Comparison of ENCODE assay signal across 13 cellular contexts in genomic region chr20:22303523-22303922, GRCh38.
A peak's percentile ranks its signal among the peaks of the same experiment; 100 is the strongest.
DNase-seq lines count a peak whose midpoint lies in the region; ATAC-seq and TF ChIP-seq lines count a peak whose summit lies in the region.
"Had no signal": no experiment of that assay in that cellular context is flagged by ENCODE, and none has a peak within 500 bp of the region (broad histone marks: within the 10 kb centered on the region; RNA-seq: fewer than 3 reads in every experiment).

No MANE protein-coding gene starts in this region.

- H3K4me2 ChIP-seq in PC-3 (ENCODE audit: low read length): no peak overlapping the region
- H3K4me2 ChIP-seq in smooth muscle cell: no peak overlapping the region

- no peaks in the 10 kb centered on the region for H3K4me1 Mint-ChIP-seq in CD4-positive, alpha-beta T cell (ENCODE audit: low read depth)
- H3K4me1 Mint-ChIP-seq: CD4-positive, alpha-beta memory T cell had no signal

- CTCF ChIA-PET in AG04449 (lab: Yijun Ruan, JAX) (no interaction called here), PC-3 (lab: Charles Lee) (interaction anchor here (0.7 kb wide), 1 partner anchor 73 kb away, joined by 3 read pairs; no protein-coding TSS in a partner anchor)
- CTCF ChIA-PET in CD4-positive, alpha-beta T cell (lab: Charles Lee): no interaction called here

- no peaks in the 10 kb centered on the region for H3K9me3 ChIP-seq in PC-3 (ENCODE audit: low read length)
- H3K9me3 ChIP-seq in tibial artery: no peaks in the 10 kb centered on the region
- H3K9me3 ChIP-seq in smooth muscle cell (replicated peaks; ENCODE audit: low read depth): no peaks in the 10 kb centered on the region
- no peaks in the 10 kb centered on the region for H3K9me3 ChIP-seq in CD4-positive, alpha-beta T cell (ENCODE audit: control insufficient read depth, low read length)
- H3K9me3 ChIP-seq: stomach had no signal

- H3K27ac Mint-ChIP-seq in CD4-positive, alpha-beta T cell: no peak overlapping the region
- H3K27ac Mint-ChIP-seq: CD4-positive, alpha-beta memory T cell had no signal

- no peaks in the 10 kb centered on the region for H3K36me3 Mint-ChIP-seq in CD4-positive, alpha-beta T cell (ENCODE audit: low read depth)
- H3K36me3 Mint-ChIP-seq: CD4-positive, alpha-beta memory T cell had no signal

- WGBS in smooth muscle cell (ENCODE audit: low lambda C conversion rate): 38% methylated on average over 3 of the region's 3 CpGs

- H3K4me3 ChIP-seq in AG04449 (ENCODE audit: low read depth, low read length) (no peak overlapping the region), PC-3 (ENCODE audit: low read length) (no peak overlapping the region), tibial artery (no peak overlapping the region), smooth muscle cell (no peak overlapping the region)
- H3K4me3 ChIP-seq: coronary artery, stomach had no signal

- peaks cover 56% of the 10 kb centered on the region for H3K27me3 ChIP-seq in PC-3 (ENCODE audit: low read length)
- no peaks in the 10 kb centered on the region for H3K27me3 ChIP-seq in foreskin keratinocyte
- H3K27me3 ChIP-seq in tibial artery: no peaks in the 10 kb centered on the region
- H3K27me3 ChIP-seq in smooth muscle cell (ENCODE audit: low read depth): peaks cover 2% of the 10 kb centered on the region
- H3K27me3 ChIP-seq in CD4-positive, alpha-beta T cell (ENCODE audit: control insufficient read depth, insufficient read depth, low read length): no peaks in the 10 kb centered on the region
- H3K27me3 ChIP-seq: stomach had no signal

- DNase-seq in AG04449 (ENCODE audit: low read depth, low spot score) (no peak), PC-3 (peak; percentile 42), foreskin keratinocyte (no peak), tibial artery (no peak), smooth muscle cell (lab: John Stamatoyannopoulos, UW; ENCODE audit: unreplicated experiment) (no peak)
- no peak for DNase-seq in CD4-positive, alpha-beta T cell
- no peak for DNase-seq in activated CD8-positive, alpha-beta memory T cell treated with anti-CD3 and anti-CD28 coated beads, Interleukin-2, amount 50 U/mL, for 48 hours
- DNase-seq: CD4-positive, alpha-beta memory T cell; NCI-H2029; stomach had no signal

- TF ChIP-seq CTCF in AG04449 (IDR thresholded peaks at IDR 0.05; ENCODE audit: insufficient read depth, low read length, missing control alignments) (peak; percentile 1), GM12872 (IDR thresholded peaks at IDR 0.05; ENCODE audit: insufficient read depth, low read depth, low read length) (peak; percentile 27; the same call in 2 of the 3 replicates), PC-3 (conservative IDR thresholded peaks at IDR 0.05; ENCODE audit: low read depth, low read length) (peak; percentile 68), foreskin keratinocyte (conservative IDR thresholded peaks at IDR 0.05) (peak; percentile 28), tibial artery (IDR thresholded peaks at IDR 0.05) (no peak), smooth muscle cell (IDR thresholded peaks at IDR 0.05; ENCODE audit: borderline replicate concordance, insufficient read depth, poor library complexity, severe bottlenecking) (no peak)
- TF ChIP-seq CTCF in CD4-positive, alpha-beta T cell (IDR thresholded peaks at IDR 0.05): no peak

- no peak overlapping the region for H3K27ac ChIP-seq in PC-3 (ENCODE audit: low read length)
- H3K27ac ChIP-seq in foreskin keratinocyte: no peak overlapping the region
- H3K27ac ChIP-seq in tibial artery: no peak overlapping the region
- no peak overlapping the region for H3K27ac ChIP-seq in smooth muscle cell (ENCODE audit: low read depth)
- H3K27ac ChIP-seq in CD4-positive, alpha-beta T cell (ENCODE audit: low read depth, low read length): no peak overlapping the region
- H3K27ac ChIP-seq: coronary artery, stomach had no signal

- no peaks in the 10 kb centered on the region for H3F3A ChIP-seq in PC-3 (ENCODE audit: low read length, unreplicated experiment)
- no peaks in the 10 kb centered on the region for H3F3A ChIP-seq in smooth muscle cell (ENCODE audit: low read depth)

- H3K79me2 ChIP-seq in PC-3 (ENCODE audit: low read length) (no peaks in the 10 kb centered on the region), smooth muscle cell (ENCODE audit: low read depth) (no peaks in the 10 kb centered on the region)

- ATAC-seq in PC-3: peak; percentile 35; the same call in 1 of the 2 replicates
- no peak for ATAC-seq in foreskin keratinocyte
- ATAC-seq in CD4-positive, alpha-beta T cell (ENCODE audit: poor library complexity): no peak
- ATAC-seq: Right ventricle myocardium inferior had no signal

- intact Hi-C loops in PC-3 (cut with micrococcal nuclease) (no loop called here), tibial artery (cut with DNase I; ENCODE audit: low total_unique reads) (no loop called here)
- intact Hi-C loops in CD4-positive, alpha-beta T cell (cut with DNase I, micrococcal nuclease): no loop called here

- H2AFZ ChIP-seq in PC-3 (ENCODE audit: low read length) (no peak overlapping the region), smooth muscle cell (ENCODE audit: low read depth) (no peak overlapping the region)

- POLR2A ChIA-PET in AG04449 (lab: Yijun Ruan, JAX): no interaction called here
- POLR2A ChIA-PET in PC-3 (lab: Charles Lee; ENCODE audit: unreplicated experiment): no interaction called here
- POLR2A ChIA-PET in CD4-positive, alpha-beta T cell (lab: Charles Lee): no interaction called here

- no peaks in the 10 kb centered on the region for H3K9me2 ChIP-seq in PC-3 (replicated peaks; ENCODE audit: low read length)

- H4K20me1 ChIP-seq in PC-3 (ENCODE audit: low read length): no peaks in the 10 kb centered on the region
- H4K20me1 ChIP-seq in smooth muscle cell (ENCODE audit: low read depth): no peaks in the 10 kb centered on the region

- no peaks in the 10 kb centered on the region for H3K27me3 Mint-ChIP-seq in CD4-positive, alpha-beta T cell
- H3K27me3 Mint-ChIP-seq: CD4-positive, alpha-beta memory T cell had no signal

- H3K36me3 ChIP-seq in PC-3 (ENCODE audit: low read depth, low read length) (no peaks in the 10 kb centered on the region), tibial artery (no peaks in the 10 kb centered on the region), smooth muscle cell (ENCODE audit: low read depth) (no peaks in the 10 kb centered on the region)
- H3K36me3 ChIP-seq: stomach had no signal

- H3K9ac ChIP-seq in PC-3 (ENCODE audit: low read length) (no peak overlapping the region), smooth muscle cell (ENCODE audit: low read depth) (no peak overlapping the region)

- peaks cover 10% of the 10 kb centered on the region for H3K9me3 Mint-ChIP-seq in CD4-positive, alpha-beta T cell

- H3K4me1 ChIP-seq in PC-3 (ENCODE audit: insufficient read depth, low read length): no peaks in the 10 kb centered on the region
- peaks cover 4% of the 10 kb centered on the region for H3K4me1 ChIP-seq in foreskin keratinocyte
- no peaks in the 10 kb centered on the region for H3K4me1 ChIP-seq in tibial artery
- H3K4me1 ChIP-seq in smooth muscle cell (ENCODE audit: low read depth): no peaks in the 10 kb centered on the region
- H3K4me1 ChIP-seq: stomach had no signal

- no TSS peak for BruUV-seq in PC-3 (replicated peaks; lab: Mats Ljungman, UMichigan)

- H3K4me3 Mint-ChIP-seq in CD4-positive, alpha-beta T cell: no peak overlapping the region
- H3K4me3 Mint-ChIP-seq: CD4-positive, alpha-beta memory T cell had no signal

Comparison
In these comparisons a context has a peak if more than half of its experiments do, and no peak if none do; other contexts are left out.
1. CTCF ChIP-seq: peak in AG04449 (single experiment), GM12872 (single experiment), PC-3 (single experiment) and foreskin keratinocyte (single experiment); none in tibial artery (0 of 2), smooth muscle cell (single experiment) and CD4-positive, alpha-beta T cell (single experiment).